In the genomic region with DNA sequence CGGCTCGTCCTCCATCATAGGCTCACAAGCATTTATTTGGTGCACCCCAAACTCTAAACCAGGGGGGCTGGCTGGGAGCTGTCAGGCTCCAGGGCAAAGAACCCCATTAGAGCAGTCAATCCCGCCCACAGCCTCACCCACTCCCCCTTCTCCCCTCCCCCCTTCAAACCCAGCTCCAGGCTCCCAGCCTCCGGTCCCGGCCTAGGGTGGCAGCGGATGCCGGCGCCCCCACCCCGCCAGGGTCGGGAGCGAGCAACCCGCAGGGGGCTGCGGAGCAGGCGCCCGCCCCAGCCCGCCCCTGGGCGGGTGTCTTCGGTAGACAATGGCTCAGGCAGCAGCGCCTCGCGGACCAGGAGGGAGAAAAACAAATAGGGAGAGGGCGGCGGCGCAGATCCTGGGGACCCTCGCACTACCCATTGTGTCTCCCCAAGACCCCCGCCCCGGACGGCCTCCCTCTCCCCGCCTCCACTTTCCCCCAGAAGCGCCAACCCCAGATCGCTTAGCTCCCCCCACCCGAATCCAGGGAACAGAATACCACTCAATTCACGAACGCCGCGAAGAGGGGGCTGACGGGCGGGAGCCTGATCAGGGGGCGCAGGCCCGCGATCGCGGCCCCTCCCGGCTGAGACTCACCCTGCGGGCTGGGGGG, we compare ENCODE assay signal across 8 cellular contexts. TPM values are rescaled to one million over a fixed set of nuclear protein-coding genes. Genes with fewer than 3 reads are reported as not detected.
DNase-seq lines count a peak whose midpoint lies in the region; ATAC-seq and TF ChIP-seq lines count a peak whose summit lies in the region.

No MANE protein-coding gene starts in this region.

- peak overlapping the region; percentile 81 for H3K4ac ChIP-seq in mesendoderm (ENCODE audit: low read depth, low read length)

- intact Hi-C loops in colonic mucosa (cut with DNase I): no loop called here

- peak overlapping the region; percentile 20 for H2BK15ac ChIP-seq in mesendoderm (replicated peaks; ENCODE audit: low read depth)

- H3K9ac ChIP-seq in NT2/D1 (ENCODE audit: insufficient read length, low read depth) (peak overlapping the region; percentile 77), colonic mucosa (ENCODE audit: low read depth in 2 of 2, low read length in 2 of 2) (peak overlapping the region in 1 of 2 donors; percentile 63), mesendoderm (ENCODE audit: low read length) (peak overlapping the region; percentile 88)

- peak overlapping the region; percentile 94 for H3K18ac ChIP-seq in mesendoderm (ENCODE audit: low read length)

- H3K9me3 Mint-ChIP-seq in T-helper 1 cell treated with Interleukin-12 subunit alpha and Interleukin-12 subunit beta and Interleukin-4 antibody, amounts not matched to agents 30 μg/mL and 1 μg/mL, for 36 hours: no peaks in the 10 kb centered on the region

- no peaks in the 10 kb centered on the region for H3K36me3 Mint-ChIP-seq in T-helper 1 cell treated with Interleukin-12 subunit alpha and Interleukin-12 subunit beta and Interleukin-4 antibody, amounts not matched to agents 30 μg/mL and 1 μg/mL, for 36 hours (ENCODE audit: low read depth)

- H4K8ac ChIP-seq in mesendoderm (ENCODE audit: low read depth, low read length): no peak overlapping the region

- H2BK5ac ChIP-seq in mesendoderm (ENCODE audit: low read length): no peak overlapping the region

- TF ChIP-seq CTCF in colonic mucosa (IDR thresholded peaks at IDR 0.05): no peak

- no peak overlapping the region for H3K23ac ChIP-seq in mesendoderm (ENCODE audit: low read length)

- no peak overlapping the region for H3K27ac Mint-ChIP-seq in T-helper 1 cell treated with Interleukin-12 subunit alpha and Interleukin-12 subunit beta and Interleukin-4 antibody, amounts not matched to agents 30 μg/mL and 1 μg/mL, for 36 hours

- H3K56ac ChIP-seq in mesendoderm (ENCODE audit: low read length): peak overlapping the region; percentile 93

- H3K9me3 ChIP-seq in NT2/D1 (ENCODE audit: insufficient read depth, low read length) (no peaks in the 10 kb centered on the region), colonic mucosa (no peaks in the 10 kb centered on the region)

- H2AK5ac ChIP-seq in mesendoderm (ENCODE audit: low read length): no peak overlapping the region

- H2BK120ac ChIP-seq in mesendoderm (ENCODE audit: low read depth, low read length): peak overlapping the region; percentile 63

- H3K27ac ChIP-seq in colonic mucosa (no peak overlapping the region), mesendoderm (ENCODE audit: low read depth, low read length) (no peak overlapping the region)

- H4K5ac ChIP-seq in mesendoderm (ENCODE audit: low read length): no peak overlapping the region

- H3K4me1 Mint-ChIP-seq in T-helper 1 cell treated with Interleukin-12 subunit alpha and Interleukin-12 subunit beta and Interleukin-4 antibody, amounts not matched to agents 30 μg/mL and 1 μg/mL, for 36 hours (ENCODE audit: low read depth): no peaks in the 10 kb centered on the region

- ATAC-seq in GM21737 (IDR thresholded peaks at IDR 0.05; ENCODE audit: unreplicated experiment) (no peak), GM19452 (IDR thresholded peaks at IDR 0.05; ENCODE audit: unreplicated experiment) (no peak)

- WGBS in mesendoderm (ENCODE audit: extremely low coverage, insufficient coverage, low lambda C conversion rate): no CpG with 5 or more reads among the region's 45 CpGs

- no peak for DNase-seq in T-helper 1 cell
- DNase-seq in NT2/D1 (ENCODE audit: low read depth, low spot score): no peak
- DNase-seq in colonic mucosa: no peak
- DNase-seq in mesendoderm: no peak
- DNase-seq in mesenteric fat pad (ENCODE audit: low spot score): no peak

- H3K36me3 ChIP-seq in NT2/D1 (ENCODE audit: insufficient read depth, insufficient read length, low read length) (peaks cover 14% of the 10 kb centered on the region), colonic mucosa (no peaks in the 10 kb centered on the region), mesendoderm (ENCODE audit: control insufficient read depth, insufficient read depth, low read length) (no peaks in the 10 kb centered on the region)

- peaks cover 22% of the 10 kb centered on the region for H3K27me3 ChIP-seq in NT2/D1 (ENCODE audit: insufficient read depth, insufficient read length)
- peaks cover 12% of the 10 kb centered on the region for H3K27me3 ChIP-seq in colonic mucosa
- H3K27me3 ChIP-seq in mesendoderm (ENCODE audit: insufficient read depth, low read length, poor library complexity): no peaks in the 10 kb centered on the region

- H3K79me2 ChIP-seq in mesendoderm (ENCODE audit: control insufficient read depth, insufficient read depth, low read length): no peaks in the 10 kb centered on the region

- peak overlapping the region; percentile 74 for H3K4me3 Mint-ChIP-seq in T-helper 1 cell treated with Interleukin-12 subunit alpha and Interleukin-12 subunit beta and Interleukin-4 antibody, amounts not matched to agents 30 μg/mL and 1 μg/mL, for 36 hours

- peak overlapping the region; percentile 57 for H3K4me3 ChIP-seq in NT2/D1 (ENCODE audit: insufficient read length, low read depth)
- H3K4me3 ChIP-seq in colonic mucosa: peak overlapping the region; percentile 56
- peak overlapping the region; percentile 78 for H3K4me3 ChIP-seq in mesendoderm (ENCODE audit: low read length)

- H3K27me3 Mint-ChIP-seq in T-helper 1 cell treated with Interleukin-12 subunit alpha and Interleukin-12 subunit beta and Interleukin-4 antibody, amounts not matched to agents 30 μg/mL and 1 μg/mL, for 36 hours (ENCODE audit: low read depth): peaks cover 65% of the 10 kb centered on the region

- H3K4me1 ChIP-seq in NT2/D1 (ENCODE audit: insufficient read depth, insufficient read length) (peaks cover 18% of the 10 kb centered on the region), colonic mucosa (no peaks in the 10 kb centered on the region), mesendoderm (ENCODE audit: control insufficient read depth, low read depth, low read length) (peaks cover 5% of the 10 kb centered on the region)

- H3K79me1 ChIP-seq in mesendoderm (ENCODE audit: low read length): no peaks in the 10 kb centered on the region

- H3K4me2 ChIP-seq in mesendoderm (ENCODE audit: low read length): peak overlapping the region; percentile 84

RNA-seq across cellular contexts. Expression of gene FAM171A2, which starts 0.6 kb away (rescaled TPM):
- total RNA-seq in colonic mucosa: under 1 TPM; 0.64 to 0.72 TPM
- 6.5 TPM for polyA plus RNA-seq in mesendoderm (2013, experiment 1 of 2)
- 6.4 TPM for polyA plus RNA-seq in mesendoderm (2013, experiment 2 of 2)
- 3.0 TPM for total RNA-seq in mesenteric fat pad

RNA-seq across cellular contexts. Expression of gene GRN, which starts 18.0 kb away (rescaled TPM):
- total RNA-seq in colonic mucosa (100 to 1,000 TPM; 343 to 466 TPM), mesenteric fat pad (278 TPM)
- polyA plus RNA-seq in mesendoderm (2013, experiment 1 of 2): 84.9 TPM
- 83.1 TPM for polyA plus RNA-seq in mesendoderm (2013, experiment 2 of 2)

RNA-seq across cellular contexts. Expression of gene ITGA2B, which starts 26.4 kb away (rescaled TPM):
- total RNA-seq in colonic mucosa (under 1 TPM; 0.37 to 0.69 TPM), mesenteric fat pad (1.4 TPM)
- polyA plus RNA-seq in mesendoderm (2013, experiment 1 of 2): 1.3 TPM
- 1.7 TPM for polyA plus RNA-seq in mesendoderm (2013, experiment 2 of 2)

RNA-seq across cellular contexts. Expression of gene SLC25A39, which starts 38.5 kb away (rescaled TPM):
- total RNA-seq in colonic mucosa (100 to 1,000 TPM; 115 to 267 TPM), mesenteric fat pad (60.0 TPM)
- polyA plus RNA-seq in mesendoderm (2013, experiment 1 of 2): 155 TPM
- polyA plus RNA-seq in mesendoderm (2013, experiment 2 of 2): 156 TPM

RNA-seq across cellular contexts. Expression of gene RUNDC3A, which starts 54.7 kb away (rescaled TPM):
- total RNA-seq in colonic mucosa (1 to 10 TPM in 1 of 2 donors, under 1 TPM in 1; 0.52 to 1.4 TPM), mesenteric fat pad (0.13 TPM)
- 1.6 TPM for polyA plus RNA-seq in mesendoderm (2013, experiment 1 of 2)
- 1.5 TPM for polyA plus RNA-seq in mesendoderm (2013, experiment 2 of 2)
